19 cellular contexts compared by ENCODE assay signal in the genomic region with DNA sequence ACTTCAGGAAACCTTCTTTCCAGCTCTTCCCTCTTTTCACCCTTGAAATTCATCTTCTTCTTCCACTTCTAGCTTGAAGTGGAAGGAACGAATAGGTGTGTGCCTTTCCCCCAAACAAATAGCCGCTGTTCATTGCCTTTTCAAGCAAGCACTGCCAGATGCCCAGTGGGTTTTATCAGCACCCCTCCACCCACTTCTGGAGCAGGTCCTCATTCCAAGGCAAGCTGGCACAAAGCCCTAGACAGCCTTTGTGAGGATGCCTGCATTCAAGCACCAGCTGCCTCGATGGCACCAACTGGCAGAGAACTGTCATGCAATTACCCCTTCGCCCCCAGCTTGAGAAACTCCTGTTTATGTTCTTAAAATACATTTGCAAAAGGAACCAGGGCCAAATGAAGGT. TPM values are rescaled to one million over a fixed set of nuclear protein-coding genes. Genes with fewer than 3 reads are reported as not detected.
DNase-seq lines count a peak whose midpoint lies in the region; ATAC-seq and TF ChIP-seq lines count a peak whose summit lies in the region.
"Had no signal": no experiment of that assay in that cellular context is flagged by ENCODE, and none has a peak within 500 bp of the region (broad histone marks: within the 10 kb centered on the region; RNA-seq: fewer than 3 reads in every experiment).

No MANE protein-coding gene starts in this region.

- H3K23me2 ChIP-seq in H9 (ENCODE audit: insufficient read length, low read depth, low read length, poor library complexity, severe bottlenecking), result no peaks in the 10 kb centered on the region

- H3K36me3 Mint-ChIP-seq in activated CD4-positive, alpha-beta T cell treated with anti-CD3 and anti-CD28 coated beads, Interleukin-2, amount 10 ng/mL, durations not matched to agents 24 days and 14 days (ENCODE audit: low read depth), result peaks cover 31% of the 10 kb centered on the region
- H3K36me3 Mint-ChIP-seq in H9 (ENCODE audit: insufficient read depth in 1 of 3, low read depth in 3 of 3) (peaks cover 0 to 10% (median 3%) of the 10 kb centered on the region in 3 experiments; a peak in 3 of 7 replicates), nephron progenitor cell (ENCODE audit: low read depth) (peaks cover 23% of the 10 kb centered on the region)
- H3K36me3 Mint-ChIP-seq in activated T-helper 2 cell treated with anti-CD3 and anti-CD28 coated beads, Interferon-gamma antibody, Interleukin-2, Interleukin-4, amounts not matched to agents 10 μg/mL and 5 μg/mL and 100 μg/mL, durations not matched to agents 14 hours and 24 hours and 36 hours (ENCODE audit: low read depth), result peaks cover 33% of the 10 kb centered on the region

- no peak overlapping the region for H3K56ac ChIP-seq in H9 (ENCODE audit: insufficient read length, low read depth, low read length)

- H3K4me1 Mint-ChIP-seq in activated CD4-positive, alpha-beta T cell treated with anti-CD3 and anti-CD28 coated beads, Interleukin-2, amount 10 ng/mL, durations not matched to agents 24 days and 14 days, result peaks cover 38% of the 10 kb centered on the region
- H3K4me1 Mint-ChIP-seq in H9, result peaks cover 33 to 39% of the 10 kb centered on the region in 2 experiments
- peaks cover 54% of the 10 kb centered on the region for H3K4me1 Mint-ChIP-seq in activated T-helper 2 cell treated with anti-CD3 and anti-CD28 coated beads, Interferon-gamma antibody, Interleukin-2, Interleukin-4, amounts not matched to agents 10 μg/mL and 5 μg/mL and 100 μg/mL, durations not matched to agents 14 hours and 24 hours and 36 hours (ENCODE audit: low read depth)
- H3K4me1 Mint-ChIP-seq in nephron progenitor cell, result peaks cover 65% of the 10 kb centered on the region

- H3K27me3 ChIP-seq in H9 (ENCODE audit: insufficient read depth, low read length) (no peaks in the 10 kb centered on the region), H7 (ENCODE audit: control insufficient read depth, insufficient read depth, low read length) (no peaks in the 10 kb centered on the region)
- H3K27me3 ChIP-seq: left lung, sigmoid colon had no signal

- no peak overlapping the region for H3T11ph ChIP-seq in H9 (ENCODE audit: low read length)

- H2BK15ac ChIP-seq in H9 (ENCODE audit: low read depth, low read length), result no peak overlapping the region; the same call in 1 of the 2 replicates

- H4K91ac ChIP-seq in H9 (ENCODE audit: insufficient read length, low read depth, low read length), result no peak overlapping the region

- intact Hi-C loops in activated CD4-positive, alpha-beta T cell treated with anti-CD3 and anti-CD28 coated beads, Interleukin-2, amount 10 ng/mL, durations not matched to agents 24 days and 14 days (cut with micrococcal nuclease), result no loop called here
- intact Hi-C loops in activated T-helper 2 cell treated with anti-CD3 and anti-CD28 coated beads, Interferon-gamma antibody, Interleukin-2, Interleukin-4, amounts not matched to agents 10 μg/mL and 5 μg/mL and 100 μg/mL, durations not matched to agents 14 hours and 24 hours and 36 hours (cut with micrococcal nuclease), result loop anchor here (2.0 kb wide), 1 partner anchor 15 kb away; no protein-coding TSS in a partner anchor

- H4K8ac ChIP-seq in H9 (replicated peaks; ENCODE audit: insufficient read length, low read depth, low read length), result no peak overlapping the region

- no peaks in the 10 kb centered on the region for H3K9me3 Mint-ChIP-seq in activated CD4-positive, alpha-beta T cell treated with anti-CD3 and anti-CD28 coated beads, Interleukin-2, amount 10 ng/mL, durations not matched to agents 24 days and 14 days
- H3K9me3 Mint-ChIP-seq in H9 (no peaks in the 10 kb centered on the region), nephron progenitor cell (no peaks in the 10 kb centered on the region)
- H3K9me3 Mint-ChIP-seq in activated T-helper 2 cell treated with anti-CD3 and anti-CD28 coated beads, Interferon-gamma antibody, Interleukin-2, Interleukin-4, amounts not matched to agents 10 μg/mL and 5 μg/mL and 100 μg/mL, durations not matched to agents 14 hours and 24 hours and 36 hours, result no peaks in the 10 kb centered on the region
- H3K9me3 Mint-ChIP-seq: neural crest cell had no signal

- no peak for ATAC-seq in omental fat pad (ENCODE audit: low FRiP score)
- ATAC-seq: A549, left lung had no signal

- no peak overlapping the region for H2BK5ac ChIP-seq in H9 (ENCODE audit: insufficient read length, low read length)

- H3K14ac ChIP-seq in H9 (ENCODE audit: insufficient read depth, low read length), result no peak overlapping the region

- H3K4ac ChIP-seq in H9 (ENCODE audit: low read depth, low read length), result no peak overlapping the region

- H2BK120ac ChIP-seq in H9 (ENCODE audit: low read depth, low read length, poor library complexity, severe bottlenecking), result no peak overlapping the region

- no peak overlapping the region for H2BK12ac ChIP-seq in H9 (ENCODE audit: insufficient read length, low read depth, low read length)

- H3K4me1 ChIP-seq in H9 (ENCODE audit: insufficient read depth, low read length), result peaks cover 9% of the 10 kb centered on the region
- H3K4me1 ChIP-seq: A549, Caco-2 had no signal

- no peak overlapping the region for H3K9ac ChIP-seq in H9 (ENCODE audit: extremely low read depth, insufficient read length, low read length)

- H3K79me1 ChIP-seq in H9 (ENCODE audit: insufficient read depth, low read depth, low read length, poor library complexity, severe bottlenecking), result peaks cover 8% of the 10 kb centered on the region

- H3K23ac ChIP-seq in H9 (ENCODE audit: insufficient read length, low read depth, low read length), result no peak overlapping the region

- no peak overlapping the region for H2AK5ac ChIP-seq in H9 (ENCODE audit: insufficient read length, low read length)

- H3K36me3 ChIP-seq in H7 (replicated peaks; ENCODE audit: control insufficient read depth, insufficient read depth, low read length), result no peaks in the 10 kb centered on the region
- H3K36me3 ChIP-seq: left lung, sigmoid colon had no signal

- H4K20me1 ChIP-seq in H9 (ENCODE audit: control insufficient read depth, insufficient read depth, insufficient read length), result no peaks in the 10 kb centered on the region

- no peak overlapping the region for H3K4me3 ChIP-seq in H7 (ENCODE audit: insufficient read depth, low read depth, low read length)
- H3K4me3 ChIP-seq: A549, left lung, PC-9, sigmoid colon had no signal

- H2BK20ac ChIP-seq in H9 (ENCODE audit: low read depth, low read length, poor library complexity, severe bottlenecking), result no peak overlapping the region

- no peaks in the 10 kb centered on the region for H3K27me3 Mint-ChIP-seq in activated CD4-positive, alpha-beta T cell treated with anti-CD3 and anti-CD28 coated beads, Interleukin-2, amount 10 ng/mL, durations not matched to agents 24 days and 14 days
- H3K27me3 Mint-ChIP-seq in H9 (ENCODE audit: low read depth) (no peaks in the 10 kb centered on the region), nephron progenitor cell (ENCODE audit: low read depth, poor library complexity) (peaks cover 3% of the 10 kb centered on the region)
- no peaks in the 10 kb centered on the region for H3K27me3 Mint-ChIP-seq in activated T-helper 2 cell treated with anti-CD3 and anti-CD28 coated beads, Interferon-gamma antibody, Interleukin-2, Interleukin-4, amounts not matched to agents 10 μg/mL and 5 μg/mL and 100 μg/mL, durations not matched to agents 14 hours and 24 hours and 36 hours (ENCODE audit: low read depth)

- WGBS in H9 (ENCODE audit: extremely low coverage, insufficient read length, low lambda C conversion rate), result no CpG with 5 or more reads among the region's 4 CpGs

- peak overlapping the region; percentile 34 for H3K27ac Mint-ChIP-seq in activated CD4-positive, alpha-beta T cell treated with anti-CD3 and anti-CD28 coated beads, Interleukin-2, amount 10 ng/mL, durations not matched to agents 24 days and 14 days
- H3K27ac Mint-ChIP-seq in H9 (peak overlapping the region in 2 of 3 experiments; percentile 33 to 84; a peak in 4 of 7 replicates), nephron progenitor cell (peak overlapping the region; percentile 88)
- peak overlapping the region; percentile 49 for H3K27ac Mint-ChIP-seq in activated T-helper 2 cell treated with anti-CD3 and anti-CD28 coated beads, Interferon-gamma antibody, Interleukin-2, Interleukin-4, amounts not matched to agents 10 μg/mL and 5 μg/mL and 100 μg/mL, durations not matched to agents 14 hours and 24 hours and 36 hours

- no peak overlapping the region for H3K27ac ChIP-seq in H9 (ENCODE audit: insufficient read length, low read depth, low read length)
- H3K27ac ChIP-seq: A549, left lung, PC-9, sigmoid colon had no signal

- no peak overlapping the region for H2AFZ ChIP-seq in H9 (ENCODE audit: low read length)
- H2AFZ ChIP-seq: PC-9 had no signal

- H3K18ac ChIP-seq in H9 (ENCODE audit: insufficient read length, low read depth, low read length), result no peak overlapping the region

- no peaks in the 10 kb centered on the region for H3K9me3 ChIP-seq in H9 (ENCODE audit: control insufficient read depth, low read depth, low read length)
- H3K9me3 ChIP-seq: A549, Caco-2, left lung, sigmoid colon had no signal

- peaks cover 24% of the 10 kb centered on the region; the same call in 1 of the 2 replicates for H3K79me2 ChIP-seq in H9 (ENCODE audit: insufficient read depth, low read length)

- TF ChIP-seq CTCF in H9 (conservative IDR thresholded peaks at IDR 0.05) (no peak), nephron progenitor cell (IDR thresholded peaks at IDR 0.05) (no peak), omental fat pad (IDR thresholded peaks at IDR 0.05) (no peak)

- H3K4me2 ChIP-seq in H9 (ENCODE audit: insufficient read depth, insufficient read length, low read length), result no peak overlapping the region
- H3K4me2 ChIP-seq: A549, PC-9 had no signal

- peak overlapping the region; percentile 18 for H3K4me3 Mint-ChIP-seq in activated CD4-positive, alpha-beta T cell treated with anti-CD3 and anti-CD28 coated beads, Interleukin-2, amount 10 ng/mL, durations not matched to agents 24 days and 14 days
- H3K4me3 Mint-ChIP-seq in H9 (no peak overlapping the region), nephron progenitor cell (no peak overlapping the region)
- H3K4me3 Mint-ChIP-seq in activated T-helper 2 cell treated with anti-CD3 and anti-CD28 coated beads, Interferon-gamma antibody, Interleukin-2, Interleukin-4, amounts not matched to agents 10 μg/mL and 5 μg/mL and 100 μg/mL, durations not matched to agents 14 hours and 24 hours and 36 hours (ENCODE audit: low read depth), result no peak overlapping the region
- H3K4me3 Mint-ChIP-seq: neural crest cell had no signal

- H4K5ac ChIP-seq in H9 (ENCODE audit: insufficient read length, low read depth, low read length), result no peak overlapping the region

- no peak for DNase-seq in activated CD4-positive, alpha-beta T cell treated with anti-CD3 and anti-CD28 coated beads, Interleukin-2, amount 10 ng/mL, durations not matched to agents 24 days and 14 days
- no peak for DNase-seq in activated CD4-positive, alpha-beta T cell treated with anti-CD3 and anti-CD28 coated beads, Interleukin-2, amount 50 U/mL, for 1 hour
- DNase-seq in H9 (no peak), nephron progenitor cell (no peak), omental fat pad (ENCODE audit: low spot score) (no peak), NCI-H748 treated with DMSO at 0.1 percent for 48 hours (lab: John Stamatoyannopoulos, UW) (no peak), H7 (no peak)
- no peak for DNase-seq in activated T-helper 2 cell treated with anti-CD3 and anti-CD28 coated beads, Interferon-gamma antibody, Interleukin-2, Interleukin-4, amounts not matched to agents 10 μg/mL and 5 μg/mL and 100 μg/mL, durations not matched to agents 14 hours and 24 hours and 36 hours (ENCODE audit: low spot score)
- DNase-seq: activated CD4-positive, alpha-beta T cell treated with anti-CD3 and anti-CD28 coated beads, Interleukin-2, amount 50 U/mL, for 48 hours; Caco-2; GOT3; hippocampal formation; left lung; NCI-H1417 treated with DMSO at 0.1 percent for 48 hours; PC-9; sigmoid colon; SW 1271 had no signal

RNA-seq across cellular contexts. Expression of gene SERINC5, which starts 36.5 kb away (rescaled TPM):
- 19.2 and 21.3 TPM in 2 replicates for total RNA-seq in activated CD4-positive, alpha-beta T cell treated with anti-CD3 and anti-CD28 coated beads, Interleukin-2, amount 10 ng/mL, durations not matched to agents 24 days and 14 days
- 52.3 and 54.7 TPM in 2 replicates for total RNA-seq in H9 (2021)
- total RNA-seq in activated T-helper 2 cell treated with anti-CD3 and anti-CD28 coated beads, Interferon-gamma antibody, Interleukin-2, Interleukin-4, amounts not matched to agents 10 μg/mL and 5 μg/mL and 100 μg/mL, durations not matched to agents 14 hours and 24 hours and 36 hours, result 18.9 and 19.0 TPM in 2 replicates
- total RNA-seq in omental fat pad, result 10 to 100 TPM; 19.5 to 32.8 (median 25.6) TPM
- 40.7 and 62.7 TPM in 2 replicates for total RNA-seq in H7 (2014; rRNA removed; shearing (Covaris generic))

Comparison
In these comparisons a context has a peak if more than half of its experiments do, and no peak if none do; other contexts are left out.
1. H3K27ac Mint-ChIP-seq: peak in every context shown above with its lines; median percentile 88 in nephron progenitor cell; 58 in H9; 49 in activated T-helper 2 cell treated with anti-CD3 and anti-CD28 coated beads, Interferon-gamma antibody, Interleukin-2, Interleukin-4, amounts not matched to agents 10 μg/mL and 5 μg/mL and 100 μg/mL, durations not matched to agents 14 hours and 24 hours and 36 hours; 34 in activated CD4-positive, alpha-beta T cell treated with anti-CD3 and anti-CD28 coated beads, Interleukin-2, amount 10 ng/mL, durations not matched to agents 24 days and 14 days.